14 cellular contexts compared by ENCODE assay signal in the genomic region with DNA sequence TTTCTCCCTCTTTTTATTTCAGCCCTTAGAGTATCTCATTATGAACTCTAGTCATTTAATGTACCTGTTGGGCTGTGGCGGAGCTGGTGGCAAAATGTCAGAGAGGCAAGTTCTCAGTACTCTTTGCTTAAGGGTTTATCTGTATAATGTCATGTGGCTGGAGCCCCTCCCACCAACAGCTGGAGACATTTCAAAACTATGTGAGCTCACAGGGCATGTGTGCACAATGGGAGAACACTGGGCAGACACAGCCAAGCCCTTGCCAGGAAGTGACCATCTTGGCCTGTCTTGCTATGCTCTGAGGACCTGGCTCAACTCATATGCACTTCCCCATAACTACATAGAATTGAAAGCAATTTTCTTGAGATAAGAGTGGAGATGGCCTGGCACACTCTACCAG.
"Had no signal": no experiment of that assay in that cellular context is flagged by ENCODE, and none has a peak within 500 bp of the region (broad histone marks: within the 10 kb centered on the region; RNA-seq: fewer than 3 reads in every experiment).

No MANE protein-coding gene starts in this region.

- ATAC-seq: heart left ventricle; left colon; naive thymus-derived CD8-positive, alpha-beta T cell; stimulated activated naive CD8-positive, alpha-beta T cell treated with anti-CD3 and anti-CD28 coated beads, Interleukin-15, Interleukin-2, amounts not matched to agents 100 U/mL and 50 U/mL, for 24 hours had no signal

- H3K36me3 Mint-ChIP-seq: activated naive CD4-positive, alpha-beta T cell treated with anti-CD3 and anti-CD28 coated beads, Interleukin-2, amount 10 ng/mL, durations not matched to agents 7 days and 5 days had no signal

- DNase-seq: activated B cell treated with CpG ODN at 0.5 μM for 24 hours; activated CD4-positive, alpha-beta T cell treated with anti-CD3 and anti-CD28 coated beads, Interleukin-2, amount 50 U/mL, for 1 hour; activated naive CD4-positive, alpha-beta T cell treated with anti-CD3 and anti-CD28 coated beads, Interleukin-2, amount 10 ng/mL, durations not matched to agents 7 days and 5 days; activated T-cell treated with anti-CD3 and anti-CD28 coated beads, Interleukin-2, amount 50 U/mL, for 1 hour; foreskin melanocyte; left colon; small intestine; stimulated activated CD4-positive, alpha-beta T cell treated with anti-CD3 and anti-CD28 coated beads, Interleukin-4, amount 100 ng/mL, for 24 hours; stimulated activated naive CD8-positive, alpha-beta T cell treated with anti-CD3 and anti-CD28 coated beads, Interleukin-15, Interleukin-2, amounts not matched to agents 100 U/mL and 50 U/mL, for 24 hours had no signal

- H3K4me1 Mint-ChIP-seq: activated B cell treated with CpG ODN at 0.5 μM for 24 hours; activated naive CD4-positive, alpha-beta T cell treated with anti-CD3 and anti-CD28 coated beads, Interleukin-2, amount 10 ng/mL, durations not matched to agents 7 days and 5 days; naive thymus-derived CD8-positive, alpha-beta T cell had no signal

- H3K4me3 Mint-ChIP-seq: activated B cell treated with CpG ODN at 0.5 μM for 24 hours; activated naive CD4-positive, alpha-beta T cell treated with anti-CD3 and anti-CD28 coated beads, Interleukin-2, amount 10 ng/mL, durations not matched to agents 7 days and 5 days; naive thymus-derived CD8-positive, alpha-beta T cell had no signal

- H3K36me3 ChIP-seq: heart left ventricle, SJSA1, thoracic aorta had no signal

- H3K4me3 ChIP-seq: heart left ventricle, SJSA1, thoracic aorta had no signal

- H3K9me3 ChIP-seq: SJSA1, thoracic aorta had no signal

- H3K27me3 ChIP-seq: SJSA1 had no signal

- H3K27ac ChIP-seq: heart left ventricle, SJSA1, thoracic aorta had no signal

- H3K27ac Mint-ChIP-seq: activated B cell treated with CpG ODN at 0.5 μM for 24 hours; activated naive CD4-positive, alpha-beta T cell treated with anti-CD3 and anti-CD28 coated beads, Interleukin-2, amount 10 ng/mL, durations not matched to agents 7 days and 5 days; activated T-helper 2 cell treated with anti-CD3 and anti-CD28 coated beads, Interferon-gamma antibody, Interleukin-2, Interleukin-4, amounts not matched to agents 10 μg/mL and 5 μg/mL and 100 μg/mL, durations not matched to agents 14 hours and 24 hours and 36 hours; naive thymus-derived CD8-positive, alpha-beta T cell had no signal

- H3K27me3 Mint-ChIP-seq: activated B cell treated with CpG ODN at 0.5 μM for 24 hours; activated naive CD4-positive, alpha-beta T cell treated with anti-CD3 and anti-CD28 coated beads, Interleukin-2, amount 10 ng/mL, durations not matched to agents 7 days and 5 days had no signal

- H3K4me1 ChIP-seq: heart left ventricle, SJSA1 had no signal
